ENCODE assay signal across 1 cellular context in the genomic region with DNA sequence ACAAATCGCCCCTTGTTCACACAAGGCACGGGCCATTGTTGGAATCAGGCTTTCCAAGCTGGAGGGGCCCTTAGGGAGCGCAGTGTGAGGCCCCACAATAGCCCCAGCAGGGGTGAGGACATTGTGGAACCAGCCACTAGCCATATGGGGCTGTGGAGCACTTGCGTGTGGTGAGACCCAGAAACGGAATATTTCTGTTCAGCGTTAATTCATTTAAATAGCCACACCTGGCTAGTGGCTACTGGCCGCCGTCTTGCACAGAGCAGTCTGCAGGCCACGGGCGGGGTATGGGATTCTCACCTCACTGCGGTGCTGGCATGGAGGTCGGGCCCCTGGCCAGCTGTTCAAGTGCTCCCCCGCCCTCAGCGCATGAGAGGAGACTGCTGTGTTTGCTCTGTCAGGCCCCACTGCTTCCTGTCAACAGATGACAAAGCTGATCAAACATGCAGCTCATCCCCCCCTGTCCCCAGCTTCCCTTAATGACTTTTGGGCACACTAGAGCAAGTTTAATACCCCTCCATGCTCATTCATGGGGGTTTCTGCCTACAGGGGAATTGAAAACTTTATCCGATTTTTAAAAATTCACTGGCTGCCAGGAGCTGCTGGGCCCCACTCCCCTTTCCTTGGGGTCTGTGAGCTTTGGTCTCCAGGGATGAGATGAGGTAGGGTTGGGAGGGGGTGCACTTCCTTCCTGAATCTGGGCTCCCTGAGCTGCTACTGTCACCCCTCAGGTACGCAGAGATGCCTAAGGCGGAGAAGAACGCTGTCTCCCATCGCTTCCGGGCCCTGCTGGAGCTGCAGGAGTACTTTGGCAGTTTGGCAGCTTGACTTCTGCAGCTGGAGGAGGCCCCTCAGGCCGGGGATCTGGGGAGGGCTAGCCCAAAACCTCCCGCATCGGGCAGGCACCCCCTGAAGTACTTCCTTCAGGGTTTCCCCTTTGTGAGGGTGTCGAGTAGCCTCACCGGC.
TF ChIP-seq lines count a peak whose summit lies in the region.

No MANE protein-coding gene starts in this region.

TF ChIP-seq in HepG2, 621 proteins besides CTCF, POLR2A, EP300 and RAD21 (continued from another document and continues in another):
- TF ChIP-seq, protein P1, sequence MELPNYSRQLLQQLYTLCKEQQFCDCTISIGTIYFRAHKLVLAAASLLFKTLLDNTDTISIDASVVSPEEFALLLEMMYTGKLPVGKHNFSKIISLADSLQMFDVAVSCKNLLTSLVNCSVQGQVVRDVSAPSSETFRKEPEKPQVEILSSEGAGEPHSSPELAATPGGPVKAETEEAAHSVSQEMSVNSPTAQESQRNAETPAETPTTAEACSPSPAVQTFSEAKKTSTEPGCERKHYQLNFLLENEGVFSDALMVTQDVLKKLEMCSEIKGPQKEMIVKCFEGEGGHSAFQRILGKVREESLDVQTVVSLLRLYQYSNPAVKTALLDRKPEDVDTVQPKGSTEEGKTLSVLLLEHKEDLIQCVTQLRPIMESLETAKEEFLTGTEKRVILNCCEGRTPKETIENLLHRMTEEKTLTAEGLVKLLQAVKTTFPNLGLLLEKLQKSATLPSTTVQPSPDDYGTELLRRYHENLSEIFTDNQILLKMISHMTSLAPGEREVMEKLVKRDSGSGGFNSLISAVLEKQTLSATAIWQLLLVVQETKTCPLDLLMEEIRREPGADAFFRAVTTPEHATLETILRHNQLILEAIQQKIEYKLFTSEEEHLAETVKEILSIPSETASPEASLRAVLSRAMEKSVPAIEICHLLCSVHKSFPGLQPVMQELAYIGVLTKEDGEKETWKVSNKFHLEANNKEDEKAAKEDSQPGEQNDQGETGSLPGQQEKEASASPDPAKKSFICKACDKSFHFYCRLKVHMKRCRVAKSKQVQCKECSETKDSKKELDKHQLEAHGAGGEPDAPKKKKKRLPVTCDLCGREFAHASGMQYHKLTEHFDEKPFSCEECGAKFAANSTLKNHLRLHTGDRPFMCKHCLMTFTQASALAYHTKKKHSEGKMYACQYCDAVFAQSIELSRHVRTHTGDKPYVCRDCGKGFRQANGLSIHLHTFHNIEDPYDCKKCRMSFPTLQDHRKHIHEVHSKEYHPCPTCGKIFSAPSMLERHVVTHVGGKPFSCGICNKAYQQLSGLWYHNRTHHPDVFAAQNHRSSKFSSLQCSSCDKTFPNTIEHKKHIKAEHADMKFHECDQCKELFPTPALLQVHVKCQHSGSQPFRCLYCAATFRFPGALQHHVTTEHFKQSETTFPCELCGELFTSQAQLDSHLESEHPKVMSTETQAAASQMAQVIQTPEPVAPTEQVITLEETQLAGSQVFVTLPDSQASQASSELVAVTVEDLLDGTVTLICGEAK (IDR thresholded peaks at IDR 0.05) = no peak
- TF ChIP-seq, protein P1 (CRISPR knock-in tag; IDR thresholded peaks at IDR 0.05) = peak; percentile 91; the same call in 1 of the 2 replicates
- TF ChIP-seq, protein P2, sequence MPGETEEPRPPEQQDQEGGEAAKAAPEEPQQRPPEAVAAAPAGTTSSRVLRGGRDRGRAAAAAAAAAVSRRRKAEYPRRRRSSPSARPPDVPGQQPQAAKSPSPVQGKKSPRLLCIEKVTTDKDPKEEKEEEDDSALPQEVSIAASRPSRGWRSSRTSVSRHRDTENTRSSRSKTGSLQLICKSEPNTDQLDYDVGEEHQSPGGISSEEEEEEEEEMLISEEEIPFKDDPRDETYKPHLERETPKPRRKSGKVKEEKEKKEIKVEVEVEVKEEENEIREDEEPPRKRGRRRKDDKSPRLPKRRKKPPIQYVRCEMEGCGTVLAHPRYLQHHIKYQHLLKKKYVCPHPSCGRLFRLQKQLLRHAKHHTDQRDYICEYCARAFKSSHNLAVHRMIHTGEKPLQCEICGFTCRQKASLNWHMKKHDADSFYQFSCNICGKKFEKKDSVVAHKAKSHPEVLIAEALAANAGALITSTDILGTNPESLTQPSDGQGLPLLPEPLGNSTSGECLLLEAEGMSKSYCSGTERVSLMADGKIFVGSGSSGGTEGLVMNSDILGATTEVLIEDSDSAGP (CRISPR knock-in tag; IDR thresholded peaks at IDR 0.05; ENCODE audit: borderline replicate concordance) = peak; percentile 85
- TF ChIP-seq ZNF343 (CRISPR knock-in tag; IDR thresholded peaks at IDR 0.05) = peak; percentile 98
- TF ChIP-seq ZNF772 (CRISPR knock-in tag; IDR thresholded peaks at IDR 0.05) = peak; percentile 99
- peak; percentile 95 for TF ChIP-seq ZNF547 (CRISPR knock-in tag; IDR thresholded peaks at IDR 0.05)
- TF ChIP-seq, protein P3, sequence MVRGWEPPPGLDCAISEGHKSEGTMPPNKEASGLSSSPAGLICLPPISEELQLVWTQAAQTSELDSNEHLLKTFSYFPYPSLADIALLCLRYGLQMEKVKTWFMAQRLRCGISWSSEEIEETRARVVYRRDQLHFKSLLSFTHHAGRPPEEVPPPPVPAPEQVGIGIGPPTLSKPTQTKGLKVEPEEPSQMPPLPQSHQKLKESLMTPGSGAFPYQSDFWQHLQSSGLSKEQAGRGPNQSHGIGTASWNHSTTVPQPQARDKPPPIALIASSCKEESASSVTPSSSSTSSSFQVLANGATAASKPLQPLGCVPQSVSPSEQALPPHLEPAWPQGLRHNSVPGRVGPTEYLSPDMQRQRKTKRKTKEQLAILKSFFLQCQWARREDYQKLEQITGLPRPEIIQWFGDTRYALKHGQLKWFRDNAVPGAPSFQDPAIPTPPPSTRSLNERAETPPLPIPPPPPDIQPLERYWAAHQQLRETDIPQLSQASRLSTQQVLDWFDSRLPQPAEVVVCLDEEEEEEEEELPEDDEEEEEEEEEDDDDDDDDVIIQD (CRISPR knock-in tag; IDR thresholded peaks at IDR 0.05; ENCODE audit: low read depth) = peak; percentile 81
- TF ChIP-seq ELF3 (CRISPR knock-in tag; IDR thresholded peaks at IDR 0.05) = peak; percentile 92
- peak; percentile 72; the same call in 1 of the 2 replicates for TF ChIP-seq HNF4G (IDR thresholded peaks at IDR 0.05; ENCODE audit: borderline replicate concordance, low read depth, low read length)
- TF ChIP-seq HNF4G (CRISPR knock-in tag; IDR thresholded peaks at IDR 0.05; ENCODE audit: borderline replicate concordance, low read depth) = peak; percentile 75; the same call in 1 of the 2 replicates
- peak; percentile 74; the same call in 1 of the 2 replicates for TF ChIP-seq RELA (CRISPR knock-in tag; IDR thresholded peaks at IDR 0.05)
- TF ChIP-seq, protein P4, sequence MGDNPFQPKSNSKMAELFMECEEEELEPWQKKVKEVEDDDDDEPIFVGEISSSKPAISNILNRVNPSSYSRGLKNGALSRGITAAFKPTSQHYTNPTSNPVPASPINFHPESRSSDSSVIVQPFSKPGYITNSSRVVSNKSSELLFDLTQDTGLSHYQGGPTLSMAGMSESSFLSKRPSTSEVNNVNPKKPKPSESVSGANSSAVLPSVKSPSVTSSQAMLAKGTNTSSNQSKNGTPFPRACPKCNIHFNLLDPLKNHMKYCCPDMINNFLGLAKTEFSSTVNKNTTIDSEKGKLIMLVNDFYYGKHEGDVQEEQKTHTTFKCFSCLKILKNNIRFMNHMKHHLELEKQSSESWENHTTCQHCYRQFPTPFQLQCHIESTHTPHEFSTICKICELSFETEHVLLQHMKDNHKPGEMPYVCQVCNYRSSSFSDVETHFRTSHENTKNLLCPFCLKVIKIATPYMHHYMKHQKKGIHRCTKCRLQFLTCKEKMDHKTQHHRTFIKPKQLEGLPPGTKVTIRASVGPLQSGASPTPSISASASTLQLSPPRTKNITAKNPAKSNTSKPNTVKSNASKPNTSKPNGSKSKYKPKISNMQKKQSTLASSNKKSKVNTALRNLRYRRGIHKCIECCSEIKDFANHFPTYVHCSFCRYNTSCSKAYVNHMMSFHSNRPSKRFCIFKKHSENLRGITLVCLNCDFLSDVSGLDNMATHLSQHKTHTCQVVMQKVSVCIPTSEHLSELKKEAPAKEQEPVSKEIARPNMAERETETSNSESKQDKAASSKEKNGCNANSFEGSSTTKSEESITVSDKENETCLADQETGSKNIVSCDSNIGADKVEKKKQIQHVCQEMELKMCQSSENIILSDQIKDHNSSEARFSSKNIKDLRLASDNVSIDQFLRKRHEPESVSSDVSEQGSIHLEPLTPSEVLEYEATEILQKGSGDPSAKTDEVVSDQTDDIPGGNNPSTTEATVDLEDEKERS (CRISPR knock-in tag; IDR thresholded peaks at IDR 0.05) = peak; percentile 94; the same call in 1 of the 2 replicates
- TF ChIP-seq, protein P5, sequence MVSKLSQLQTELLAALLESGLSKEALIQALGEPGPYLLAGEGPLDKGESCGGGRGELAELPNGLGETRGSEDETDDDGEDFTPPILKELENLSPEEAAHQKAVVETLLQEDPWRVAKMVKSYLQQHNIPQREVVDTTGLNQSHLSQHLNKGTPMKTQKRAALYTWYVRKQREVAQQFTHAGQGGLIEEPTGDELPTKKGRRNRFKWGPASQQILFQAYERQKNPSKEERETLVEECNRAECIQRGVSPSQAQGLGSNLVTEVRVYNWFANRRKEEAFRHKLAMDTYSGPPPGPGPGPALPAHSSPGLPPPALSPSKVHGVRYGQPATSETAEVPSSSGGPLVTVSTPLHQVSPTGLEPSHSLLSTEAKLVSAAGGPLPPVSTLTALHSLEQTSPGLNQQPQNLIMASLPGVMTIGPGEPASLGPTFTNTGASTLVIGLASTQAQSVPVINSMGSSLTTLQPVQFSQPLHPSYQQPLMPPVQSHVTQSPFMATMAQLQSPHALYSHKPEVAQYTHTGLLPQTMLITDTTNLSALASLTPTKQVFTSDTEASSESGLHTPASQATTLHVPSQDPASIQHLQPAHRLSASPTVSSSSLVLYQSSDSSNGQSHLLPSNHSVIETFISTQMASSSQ (IDR thresholded peaks at IDR 0.05; ENCODE audit: low read depth) = peak; percentile 69
- TF ChIP-seq, protein P5 (CRISPR knock-in tag; IDR thresholded peaks at IDR 0.05; ENCODE audit: borderline replicate concordance) = peak; percentile 92
- no peak for TF ChIP-seq CENPT (CRISPR knock-in tag; IDR thresholded peaks at IDR 0.05; ENCODE audit: low read depth)
- peak; percentile 26; the same call in 1 of the 2 replicates for TF ChIP-seq ZNF567 (CRISPR knock-in tag; IDR thresholded peaks at IDR 0.05; ENCODE audit: borderline replicate concordance)
- TF ChIP-seq KMT2A (CRISPR knock-in tag; IDR thresholded peaks at IDR 0.05) = peak; percentile 76; the same call in 1 of the 2 replicates
- TF ChIP-seq CENPX (CRISPR knock-in tag; IDR thresholded peaks at IDR 0.05) = no peak
- peak; percentile 68; the same call in 1 of the 2 replicates for TF ChIP-seq KDM3A (CRISPR knock-in tag; IDR thresholded peaks at IDR 0.05; ENCODE audit: low read depth)
- peak; percentile 99 for TF ChIP-seq SIN3A (IDR thresholded peaks at IDR 0.05; ENCODE audit: borderline replicate concordance, low read depth, low read length)
- TF ChIP-seq ZNF616 (CRISPR knock-in tag; IDR thresholded peaks at IDR 0.05; ENCODE audit: low read depth) = no peak
- TF ChIP-seq ZNF775 (CRISPR knock-in tag; IDR thresholded peaks at IDR 0.05; ENCODE audit: borderline replicate concordance) = no peak; the same call in 1 of the 2 replicates
